9 cellular contexts compared by ENCODE assay signal in the genomic region with DNA sequence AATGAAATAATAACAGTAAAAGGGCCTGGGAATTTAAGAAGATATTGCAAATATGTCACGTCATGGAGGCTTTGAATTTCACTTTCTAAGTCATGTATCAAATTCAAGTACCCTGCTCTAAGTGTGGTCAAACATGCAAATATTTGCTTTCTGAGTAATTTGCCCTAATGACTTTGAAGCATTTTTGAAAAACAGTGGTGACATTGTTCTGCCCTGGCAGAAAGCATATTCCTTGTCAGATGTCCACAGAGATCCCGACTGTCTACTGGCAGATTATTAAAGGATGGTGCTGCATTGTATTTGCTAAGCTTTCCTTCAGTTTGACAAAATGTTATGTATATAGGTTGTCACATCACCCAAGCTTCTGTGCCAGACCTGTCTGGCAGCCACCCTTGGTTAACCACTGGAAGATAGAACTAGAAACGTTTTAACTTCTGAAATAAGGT.
DNase-seq lines count a peak whose midpoint lies in the region; ATAC-seq and TF ChIP-seq lines count a peak whose summit lies in the region.
"Had no signal": no experiment of that assay in that cellular context is flagged by ENCODE, and none has a peak within 500 bp of the region (broad histone marks: within the 10 kb centered on the region; RNA-seq: fewer than 3 reads in every experiment).

No MANE protein-coding gene starts in this region.

- peak; percentile 55 for ATAC-seq in GM21786 (IDR thresholded peaks at IDR 0.05; ENCODE audit: unreplicated experiment)
- no peak for ATAC-seq in CD8-positive, alpha-beta T cell

- DNase-seq in AG08395 (ENCODE audit: low spot score) (peak; percentile 62), NCI-H2081 (lab: John Stamatoyannopoulos, UW) (peak; percentile 40 to 85), foreskin melanocyte (peak; percentile 98), iPS-NIHi11 (ENCODE audit: low spot score) (no peak), T-helper 1 cell (no peak), activated gamma-delta T cell (lab: John Stamatoyannopoulos, UW) (no peak)
- DNase-seq in CD8-positive, alpha-beta T cell: no peak

- no peaks in the 10 kb centered on the region for H3K9me3 ChIP-seq in CD8-positive, alpha-beta T cell (ENCODE audit: low read length)
- H3K9me3 ChIP-seq: Caco-2 had no signal

- H3K27ac Mint-ChIP-seq in CD8-positive, alpha-beta T cell: no peak overlapping the region

- no peaks in the 10 kb centered on the region for H3K27me3 Mint-ChIP-seq in CD8-positive, alpha-beta T cell (ENCODE audit: low read depth)

- POLR2A ChIA-PET in CD8-positive, alpha-beta T cell (lab: Charles Lee): no interaction called here

- H3K4me1 Mint-ChIP-seq in CD8-positive, alpha-beta T cell (ENCODE audit: low read depth): no peaks in the 10 kb centered on the region

- CTCF ChIA-PET in CD8-positive, alpha-beta T cell (lab: Charles Lee): no interaction called here

- H3K27me3 ChIP-seq in CD8-positive, alpha-beta T cell (ENCODE audit: insufficient read depth, low read length): no peaks in the 10 kb centered on the region

- no peaks in the 10 kb centered on the region for H3K4me1 ChIP-seq in CD8-positive, alpha-beta T cell (ENCODE audit: insufficient read depth, low read length)

- TF ChIP-seq CTCF in CD8-positive, alpha-beta T cell (IDR thresholded peaks at IDR 0.05): no peak

- no peaks in the 10 kb centered on the region for H3K36me3 Mint-ChIP-seq in CD8-positive, alpha-beta T cell

- intact Hi-C loops in CD8-positive, alpha-beta T cell (cut with DNase I, micrococcal nuclease): no loop called here

- H3K36me3 ChIP-seq in CD8-positive, alpha-beta T cell (ENCODE audit: insufficient read depth, low read length): no peaks in the 10 kb centered on the region

- H3K27ac ChIP-seq in CD8-positive, alpha-beta T cell (ENCODE audit: low read depth, low read length): no peak overlapping the region

- H3K9me3 Mint-ChIP-seq in CD8-positive, alpha-beta T cell: no peaks in the 10 kb centered on the region

- H3K4me3 Mint-ChIP-seq in CD8-positive, alpha-beta T cell: no peak overlapping the region

- no peak overlapping the region for H3K4me3 ChIP-seq in CD8-positive, alpha-beta T cell (ENCODE audit: low read depth, low read length)

Comparison
In these comparisons a context has a peak if more than half of its experiments do, and no peak if none do; other contexts are left out.
1. DNase-seq: peak in AG08395 (single experiment), NCI-H2081 (2 of 2) and foreskin melanocyte (single experiment); none in CD8-positive, alpha-beta T cell (0 of 7), iPS-NIHi11 (single experiment), T-helper 1 cell (0 of 5) and activated gamma-delta T cell (single experiment).